In genomic region chr14:52315355-52315718, GRCh38 we compare ENCODE assay signal across 8 cellular contexts. TPM values are rescaled to one million over a fixed set of nuclear protein-coding genes. Genes with fewer than 3 reads are reported as not detected.
DNase-seq lines count a peak whose midpoint lies in the region; ATAC-seq and TF ChIP-seq lines count a peak whose summit lies in the region.

No MANE protein-coding gene starts in this region.

- peak overlapping the region; percentile 98 for H3K4me2 ChIP-seq in IMR-90 (ENCODE audit: low read depth, low read length)

- H2AFZ ChIP-seq in IMR-90 (replicated peaks; ENCODE audit: low read length, poor library complexity), result peak overlapping the region; percentile 88

- peak overlapping the region; percentile 100 for H3K9ac ChIP-seq in IMR-90 (ENCODE audit: low read depth, low read length)

- H3K9me3 ChIP-seq in IMR-90 (ENCODE audit: control insufficient read depth, insufficient read depth, low read length), result no peaks in the 10 kb centered on the region
- no peaks in the 10 kb centered on the region for H3K9me3 ChIP-seq in naive thymus-derived CD4-positive, alpha-beta T cell (ENCODE audit: control insufficient read depth in 2 of 3, low read length in 3 of 3)

- H3K27ac Mint-ChIP-seq in naive thymus-derived CD4-positive, alpha-beta T cell, result peak overlapping the region; percentile 10 to 97 (median 79)

- H3K4me3 ChIP-seq in IMR-90 (ENCODE audit: insufficient read depth, low read depth, low read length), result peak overlapping the region; percentile 90
- H3K4me3 ChIP-seq in choroid plexus epithelial cell (ENCODE audit: low read depth, low read length), result peak overlapping the region; percentile 89
- H3K4me3 ChIP-seq in naive thymus-derived CD4-positive, alpha-beta T cell (ENCODE audit: low read length), result peak overlapping the region; percentile 80

- H4K20me1 ChIP-seq in IMR-90 (ENCODE audit: insufficient read depth, low read length), result peaks cover 6% of the 10 kb centered on the region

- intact Hi-C loops in IMR-90 (cut with micrococcal nuclease), result loop anchor here (5.0 kb wide), 3 partner anchors 87 to 237 kb away; partner anchors contain the start of genes GPR137C and TXNDC16
- intact Hi-C loops in naive thymus-derived CD4-positive, alpha-beta T cell (cut with micrococcal nuclease), result loop anchor here (1.0 to 10.0 kb wide), 11 partner anchors 15 to 663 kb away; partner anchors contain the start of genes GNG2 (in 2 of the 2), ERO1A (in 1 of the 2), FRMD6 (in 1 of the 2) and GNPNAT1 (in 1 of the 2)

- peaks cover 48 to 86% (median 59%) of the 10 kb centered on the region in 7 donors for H3K4me1 Mint-ChIP-seq in naive thymus-derived CD4-positive, alpha-beta T cell

- peak overlapping the region; percentile 91 for H3K14ac ChIP-seq in IMR-90 (replicated peaks; ENCODE audit: low read depth, low read length)

- ATAC-seq in IMR-90 (ENCODE audit: low read depth), result peak; percentile 13; the same call in 1 of the 2 replicates
- ATAC-seq in naive thymus-derived CD4-positive, alpha-beta T cell, result peak; percentile 54

- peak overlapping the region; percentile 79 for H4K5ac ChIP-seq in IMR-90 (ENCODE audit: low read depth, low read length)

- no peak for TF ChIP-seq POLR2A in IMR-90 (IDR thresholded peaks at IDR 0.05; ENCODE audit: low read depth, low read length)

- CTCF ChIA-PET in IMR-90 (lab: Yijun Ruan, JAX), result no interaction called here
- CTCF ChIA-PET in naive thymus-derived CD4-positive, alpha-beta T cell (lab: Charles Lee), result interaction anchor here (2.2 kb wide), 1 partner anchor 15 kb away, joined by 9 read pairs; no protein-coding TSS in a partner anchor

- peaks cover 0 to 2% (median 0%) of the 10 kb centered on the region in 11 donors for H3K9me3 Mint-ChIP-seq in naive thymus-derived CD4-positive, alpha-beta T cell

- H3K4ac ChIP-seq in IMR-90 (ENCODE audit: low read depth, low read length), result peak overlapping the region; percentile 98

- H2BK20ac ChIP-seq in IMR-90 (ENCODE audit: low read depth, low read length), result peak overlapping the region; percentile 51

- H3K9me1 ChIP-seq in IMR-90 (ENCODE audit: insufficient read depth, low read length), result peaks cover 11% of the 10 kb centered on the region

- peaks cover 17 to 81% of the 10 kb centered on the region in 2 experiments; a peak in 3 of 4 replicates for H3K79me1 ChIP-seq in IMR-90 (ENCODE audit: low read depth in 1 of 2, low read length in 2 of 2)

- WGBS in IMR-90 (ENCODE audit: extremely low coverage in 2 of 2, insufficient read length in 1 of 2), 2 experiments, result no CpG with 5 or more reads among the region's 11 CpGs

- BruUV-seq in IMR-90 (replicated peaks; lab: Mats Ljungman, UMichigan), result no TSS peak

- peak overlapping the region; percentile 87 for H2BK120ac ChIP-seq in IMR-90 (ENCODE audit: low read depth, low read length)

- H3K23ac ChIP-seq in IMR-90 (ENCODE audit: low read depth, low read length), result peak overlapping the region; percentile 100

- peak overlapping the region; percentile 43 for H4K91ac ChIP-seq in IMR-90 (ENCODE audit: insufficient read depth, low read depth, low read length)

- H3K18ac ChIP-seq in IMR-90 (ENCODE audit: low read depth, low read length), result peak overlapping the region; percentile 87

- DNase-seq in AML-193 (lab: John Stamatoyannopoulos, UW) (peak; percentile 35 to 51), IMR-90 (peak; percentile 39), choroid plexus epithelial cell (ENCODE audit: low read depth) (peak; percentile 28), NCI-H1105 treated with DMSO at 0.1 percent for 48 hours (lab: John Stamatoyannopoulos, UW) (no peak), substantia nigra (lab: John Stamatoyannopoulos, UW) (no peak), activated gamma-delta T cell (lab: John Stamatoyannopoulos, UW) (no peak), GM13976 (ENCODE audit: low spot score) (no peak)
- DNase-seq in naive thymus-derived CD4-positive, alpha-beta T cell, result peak in 2 of 9 donors; percentile 18 to 35

- dilution Hi-C loops in IMR-90 (cut with HindIII; ENCODE audit: low sequenced_read_pairs, unreplicated experiment), result no loop called here

- H2BK15ac ChIP-seq in IMR-90 (ENCODE audit: low read depth, low read length), result peak overlapping the region; percentile 34

- POLR2A ChIA-PET in IMR-90 (lab: Charles Lee; ENCODE audit: unreplicated experiment), result no interaction called here
- POLR2A ChIA-PET in naive thymus-derived CD4-positive, alpha-beta T cell (lab: Charles Lee), result interaction anchor here (2.5 kb wide), 1 partner anchor 12 kb away, joined by 5 read pairs; no protein-coding TSS in a partner anchor

- TF ChIP-seq CTCF in IMR-90 (conservative IDR thresholded peaks at IDR 0.05; ENCODE audit: low read depth, low read length) (no peak), choroid plexus epithelial cell (conservative IDR thresholded peaks at IDR 0.05; ENCODE audit: low read depth, low read length) (no peak), GM13976 (IDR thresholded peaks at IDR 0.05; ENCODE audit: borderline replicate concordance, control extremely low read depth, extremely low read depth, insufficient read depth, missing control alignments) (no peak)

- H3K27ac ChIP-seq in IMR-90 (ENCODE audit: insufficient read depth, low read length) (peak overlapping the region; percentile 98), substantia nigra (ENCODE audit: low read depth, low read length, poor library complexity, severe bottlenecking) (no peak overlapping the region)
- H3K27ac ChIP-seq in naive thymus-derived CD4-positive, alpha-beta T cell (ENCODE audit: low read depth, low read length), result peak overlapping the region; percentile 62

- peaks cover 7% of the 10 kb centered on the region; the same call in 1 of the 2 replicates for H3K36me3 ChIP-seq in IMR-90 (ENCODE audit: control insufficient read depth, insufficient read depth, low read length)
- H3K36me3 ChIP-seq in naive thymus-derived CD4-positive, alpha-beta T cell (ENCODE audit: control insufficient read depth in 2 of 3, insufficient read depth in 3 of 3, low read length in 3 of 3), result no peaks in the 10 kb centered on the region

- H4K8ac ChIP-seq in IMR-90 (ENCODE audit: low read depth in 2 of 2, low read length in 2 of 2), result peak overlapping the region; percentile 21 to 80; a peak in 3 of 4 replicates

- peak overlapping the region; percentile 97 for H2AK5ac ChIP-seq in IMR-90 (ENCODE audit: low read depth, low read length)

- H3K27me3 Mint-ChIP-seq in naive thymus-derived CD4-positive, alpha-beta T cell, result peaks cover 0 to 5% (median 0%) of the 10 kb centered on the region in 5 donors

- TF ChIP-seq RAD21 in IMR-90 (IDR thresholded peaks at IDR 0.05; ENCODE audit: low read length), result no peak

- peak overlapping the region; percentile 84 for H2AK9ac ChIP-seq in IMR-90 (replicated peaks; ENCODE audit: low read depth, low read length, poor library complexity)

- H3K56ac ChIP-seq in IMR-90 (ENCODE audit: extremely low read depth, insufficient read depth, low read length), result peak overlapping the region; percentile 84

- peak overlapping the region; percentile 87 for H2BK5ac ChIP-seq in IMR-90 (ENCODE audit: low read depth, low read length, poor library complexity, severe bottlenecking)

- peaks cover 0 to 93% (median 10%) of the 10 kb centered on the region in 5 donors for H3K36me3 Mint-ChIP-seq in naive thymus-derived CD4-positive, alpha-beta T cell

- H3K4me3 Mint-ChIP-seq in naive thymus-derived CD4-positive, alpha-beta T cell, result peak overlapping the region; percentile 88 to 100 (median 98)

- H3K27me3 ChIP-seq in IMR-90 (ENCODE audit: control insufficient read depth, insufficient read depth, low read length), result no peaks in the 10 kb centered on the region
- no peaks in the 10 kb centered on the region for H3K27me3 ChIP-seq in naive thymus-derived CD4-positive, alpha-beta T cell (ENCODE audit: control insufficient read depth in 2 of 2, insufficient read depth in 2 of 2, low read length in 2 of 2)

- peaks cover 10% of the 10 kb centered on the region for H3K4me1 ChIP-seq in IMR-90 (ENCODE audit: control insufficient read depth, insufficient read depth, low read length)
- H3K4me1 ChIP-seq in naive thymus-derived CD4-positive, alpha-beta T cell (ENCODE audit: control insufficient read depth in 2 of 2, insufficient read depth in 2 of 2, low read length in 2 of 2), result peaks cover 14 to 24% of the 10 kb centered on the region in 2 donors

- in situ Hi-C loops in IMR-90 (cut with MboI; ENCODE audit: low sequenced_read_pairs), result loop anchor here (25.0 kb wide), 1 partner anchor 372 kb away; the partner anchor contains the start of gene ERO1A
- in situ Hi-C loops in GM13976 (cut with MboI; ENCODE audit: low sequenced_read_pairs, unreplicated experiment), result no loop called here

TF ChIP-seq in IMR-90, 13 proteins besides CTCF, POLR2A, EP300 and RAD21 (continues in another document):
- no peak for TF ChIP-seq MAFK (IDR thresholded peaks at IDR 0.05; ENCODE audit: low read depth, low read length)
- no peak for TF ChIP-seq RCOR1 (IDR thresholded peaks at IDR 0.05; ENCODE audit: insufficient replicate concordance, low read length)
- no peak for TF ChIP-seq CHD1 (IDR thresholded peaks at IDR 0.05; ENCODE audit: low read depth, low read length)
- TF ChIP-seq MAZ (IDR thresholded peaks at IDR 0.05; ENCODE audit: borderline replicate concordance, low read depth, low read length), result no peak
- no peak for TF ChIP-seq CEBPB (IDR thresholded peaks at IDR 0.05; ENCODE audit: low read depth, low read length)
- TF ChIP-seq BHLHE40 (IDR thresholded peaks at IDR 0.05; ENCODE audit: low read depth, low read length), result no peak
- TF ChIP-seq USF2 (IDR thresholded peaks at IDR 0.05; ENCODE audit: low read depth, low read length), result no peak
- TF ChIP-seq RFX5 (IDR thresholded peaks at IDR 0.05; ENCODE audit: low read depth, low read length), result no peak

RNA-seq across cellular contexts. Expression of gene PTGER2, which starts 1.2 kb away (rescaled TPM):
- 24.7 and 33.6 TPM in 2 replicates for total RNA-seq in IMR-90 (2012; rRNA removed)
- polyA plus RNA-seq in IMR-90 (2012; rRNA removed), result 58.5 and 59.4 TPM in 2 replicates
- 23.6 and 49.1 TPM in 2 replicates for polyA plus RNA-seq in IMR-90 (2012; cell fraction: cytosol; rRNA removed)
- 12.4 and 18.8 TPM in 2 replicates for polyA plus RNA-seq in IMR-90 (2012; cell fraction: nucleus; rRNA removed; ENCODE audit: low replicate concordance)
- 100 to 1,000 TPM in 1 of 5 experiments, 10 to 100 TPM in 2, 1 to 10 TPM in 2; 1.7 to 162 (median 15.2) TPM for total RNA-seq in naive thymus-derived CD4-positive, alpha-beta T cell
- 10 to 100 TPM; 23.4 to 67.7 TPM for polyA plus RNA-seq in naive thymus-derived CD4-positive, alpha-beta T cell

RNA-seq across cellular contexts. Expression of gene PTGDR, which starts 47.8 kb away (rescaled TPM):
- not detected in 2 replicates for total RNA-seq in IMR-90 (2012; rRNA removed)
- not detected in 2 replicates for polyA plus RNA-seq in IMR-90 (2012; rRNA removed)
- polyA plus RNA-seq in IMR-90 (2012; cell fraction: cytosol; rRNA removed), result not detected in 2 replicates
- polyA plus RNA-seq in IMR-90 (2012; cell fraction: nucleus; rRNA removed; ENCODE audit: low replicate concordance), result not detected in 2 replicates
- total RNA-seq in naive thymus-derived CD4-positive, alpha-beta T cell, result 10 to 100 TPM in 1 of 5 experiments, 1 to 10 TPM in 1, under 1 TPM in 3; 0.22 to 12.4 (median 0.80) TPM
- under 1 TPM; 0.10 to 0.35 TPM for polyA plus RNA-seq in naive thymus-derived CD4-positive, alpha-beta T cell

Comparison
In these comparisons a context has a peak if more than half of its experiments do, and no peak if none do; other contexts are left out.
1. DNase-seq: peak in AML-193 (2 of 2), IMR-90 (single experiment) and choroid plexus epithelial cell (single experiment); none in NCI-H1105 treated with DMSO at 0.1 percent for 48 hours (single experiment), substantia nigra (0 of 49), activated gamma-delta T cell (single experiment) and GM13976 (single experiment).
2. Peak in every context shown above with its lines, with median percentiles within 50 percentile points of each other: H3K4me3 ChIP-seq.